ENCODE assay signal across 13 cellular contexts in genomic region chr13:114057131-114058050, GRCh38.
DNase-seq lines count a peak whose midpoint lies in the region; ATAC-seq, FAIRE-seq and TF ChIP-seq lines count a peak whose summit lies in the region.
"Had no signal": no experiment of that assay in that cellular context is flagged by ENCODE, and none has a peak within 500 bp of the region (broad histone marks: within the 10 kb centered on the region; RNA-seq: fewer than 3 reads in every experiment).

No MANE protein-coding gene starts in this region.

- H3K27me3 ChIP-seq in BLaER1 treated with 17β-estradiol and CSF1 and Interleukin-3, amounts not matched to agents 10 nM and 100 nM = no peaks in the 10 kb centered on the region
- H3K27me3 ChIP-seq in H9 (ENCODE audit: insufficient read depth, low read length) = no peaks in the 10 kb centered on the region

- no peak overlapping the region for H4K8ac ChIP-seq in H9 (replicated peaks; ENCODE audit: insufficient read length, low read depth, low read length)

- peak overlapping the region in 9 of 11 experiments; percentile 46 to 100 (median 91); a peak in 19 of 22 replicates for H3K27ac ChIP-seq in BLaER1 treated with 17β-estradiol and CSF1 and Interleukin-3, amounts not matched to agents 10 nM and 100 nM
- no peak overlapping the region for H3K27ac ChIP-seq in H9 (ENCODE audit: insufficient read length, low read depth, low read length)
- H3K27ac ChIP-seq: epithelial cell of prostate, WERI-Rb-1 had no signal

- no peak overlapping the region for H2BK120ac ChIP-seq in H9 (ENCODE audit: low read depth, low read length, poor library complexity, severe bottlenecking)

- H3K79me1 ChIP-seq in H9 (ENCODE audit: insufficient read depth, low read depth, low read length, poor library complexity, severe bottlenecking) = no peaks in the 10 kb centered on the region

- H3K14ac ChIP-seq in H9 (ENCODE audit: insufficient read depth, low read length) = no peak overlapping the region

- no peak overlapping the region for H3K4ac ChIP-seq in H9 (ENCODE audit: low read depth, low read length)

- no peak overlapping the region for H3T11ph ChIP-seq in H9 (ENCODE audit: low read length)

- H2BK12ac ChIP-seq in H9 (ENCODE audit: insufficient read length, low read depth, low read length) = no peak overlapping the region

- TF ChIP-seq CTCF in H9 (conservative IDR thresholded peaks at IDR 0.05) (no peak), activated B cell treated with CpG ODN at 0.5 μM for 24 hours (IDR thresholded peaks at IDR 0.05) (no peak)

- H2AFZ ChIP-seq in H9 (ENCODE audit: low read length) = no peak overlapping the region

- no CpG with 5 or more reads among the region's 24 CpGs for WGBS in H9 (ENCODE audit: extremely low coverage, insufficient read length, low lambda C conversion rate)

- H3K23ac ChIP-seq in H9 (ENCODE audit: insufficient read length, low read depth, low read length) = no peak overlapping the region

- peak overlapping the region; percentile 86 to 100 (median 94) for H3K4me2 ChIP-seq in BLaER1 treated with 17β-estradiol and CSF1 and Interleukin-3, amounts not matched to agents 10 nM and 100 nM
- H3K4me2 ChIP-seq in H9 (ENCODE audit: insufficient read depth, insufficient read length, low read length) = no peak overlapping the region

- intact Hi-C loops in activated B cell treated with CpG ODN at 0.5 μM for 24 hours (cut with micrococcal nuclease) = no loop called here

- H4K91ac ChIP-seq in H9 (ENCODE audit: insufficient read length, low read depth, low read length) = no peak overlapping the region

- H3K23me2 ChIP-seq in H9 (ENCODE audit: insufficient read length, low read depth, low read length, poor library complexity, severe bottlenecking) = no peaks in the 10 kb centered on the region

- no peak overlapping the region for H4K5ac ChIP-seq in H9 (ENCODE audit: insufficient read length, low read depth, low read length)

- H3K9me3 ChIP-seq in BLaER1 treated with 17β-estradiol and CSF1 and Interleukin-3, amounts not matched to agents 10 nM and 100 nM (replicated peaks in 1 of 11) = no peaks in the 10 kb centered on the region
- H3K9me3 ChIP-seq in H9 (ENCODE audit: control insufficient read depth, low read depth, low read length) = no peaks in the 10 kb centered on the region

- CTCF ChIA-PET in activated B cell treated with CpG ODN at 0.5 μM for 24 hours (lab: Charles Lee) = no interaction called here

- H3K9ac ChIP-seq in BLaER1 treated with 17β-estradiol and CSF1 and Interleukin-3, amounts not matched to agents 10 nM and 100 nM = peak overlapping the region; percentile 12 to 83 (median 69); a peak in 20 of 22 replicates
- H3K9ac ChIP-seq in H9 (ENCODE audit: extremely low read depth, insufficient read length, low read length) = no peak overlapping the region

- no peaks in the 10 kb centered on the region for H3K9me3 Mint-ChIP-seq in H9
- H3K9me3 Mint-ChIP-seq in activated B cell treated with CpG ODN at 0.5 μM for 24 hours = no peaks in the 10 kb centered on the region

- H3K56ac ChIP-seq in H9 (ENCODE audit: insufficient read length, low read depth, low read length) = no peak overlapping the region

- peaks cover 0 to 96% (median 39%) of the 10 kb centered on the region in 11 experiments; a peak in 13 of 22 replicates for H4K20me1 ChIP-seq in BLaER1 treated with 17β-estradiol and CSF1 and Interleukin-3, amounts not matched to agents 10 nM and 100 nM
- H4K20me1 ChIP-seq in H9 (ENCODE audit: control insufficient read depth, insufficient read depth, insufficient read length) = no peaks in the 10 kb centered on the region

- no peak overlapping the region for H2BK5ac ChIP-seq in H9 (ENCODE audit: insufficient read length, low read length)

- H3K27me3 Mint-ChIP-seq in H9 (ENCODE audit: low read depth) (peaks cover 1% of the 10 kb centered on the region; the same call in 1 of the 2 replicates), activated B cell treated with CpG ODN at 0.5 μM for 24 hours (no peaks in the 10 kb centered on the region)

- no peak for FAIRE-seq in frontal cortex (lab: Jason Lieb, UNC)
- FAIRE-seq: GM12878 had no signal

- peaks cover 7 to 15% of the 10 kb centered on the region in 2 experiments; a peak in 3 of 4 replicates for H3K4me1 Mint-ChIP-seq in H9
- peaks cover 66% of the 10 kb centered on the region for H3K4me1 Mint-ChIP-seq in activated B cell treated with CpG ODN at 0.5 μM for 24 hours

- H2BK20ac ChIP-seq in H9 (ENCODE audit: low read depth, low read length, poor library complexity, severe bottlenecking) = no peak overlapping the region

- H3K4me3 ChIP-seq in BLaER1 treated with 17β-estradiol and CSF1 and Interleukin-3, amounts not matched to agents 10 nM and 100 nM = peak overlapping the region in 9 of 10 experiments; percentile 7 to 58 (median 34); a peak in 14 of 20 replicates
- H3K4me3 ChIP-seq: GM12878 had no signal

- H3K36me3 Mint-ChIP-seq in H9 (ENCODE audit: insufficient read depth in 1 of 3, low read depth in 3 of 3) (peaks cover 0 to 4% (median 0%) of the 10 kb centered on the region in 3 experiments; a peak in 2 of 7 replicates), activated B cell treated with CpG ODN at 0.5 μM for 24 hours (ENCODE audit: low read depth) (peaks cover 37% of the 10 kb centered on the region)

- no peak overlapping the region for H2BK15ac ChIP-seq in H9 (ENCODE audit: low read depth, low read length)

- DNase-seq in H9 (no peak), activated B cell treated with CpG ODN at 0.5 μM for 24 hours (no peak), lung microvascular endothelial cell (ENCODE audit: low read depth in 2 of 2) (peak; percentile 34 to 60), frontal cortex (ENCODE audit: low spot score in 2 of 2) (no peak), DMS114 treated with DMSO at 0.1 percent for 48 hours (lab: John Stamatoyannopoulos, UW; ENCODE audit: unreplicated experiment) (no peak)
- DNase-seq in central memory CD4-positive, alpha-beta T cell = no peak
- DNase-seq: NCI-H1436; stimulated activated CD4-positive, alpha-beta T cell treated with anti-CD3 and anti-CD28 coated beads, Interleukin-1b, Interleukin-23, amount 100 ng/mL, for 48 hours; WERI-Rb-1 had no signal

- peaks cover 5 to 37% (median 21%) of the 10 kb centered on the region in 11 experiments; a peak in 19 of 22 replicates for H3K36me3 ChIP-seq in BLaER1 treated with 17β-estradiol and CSF1 and Interleukin-3, amounts not matched to agents 10 nM and 100 nM

- no peaks in the 10 kb centered on the region for H3K79me2 ChIP-seq in H9 (ENCODE audit: insufficient read depth, low read length)

- H3K27ac Mint-ChIP-seq in H9 = peak overlapping the region in 2 of 3 experiments; percentile 39 to 62; a peak in 1 of 7 replicates
- H3K27ac Mint-ChIP-seq in activated B cell treated with CpG ODN at 0.5 μM for 24 hours = peak overlapping the region; percentile 56

- H3K18ac ChIP-seq in H9 (ENCODE audit: insufficient read length, low read depth, low read length) = no peak overlapping the region

- POLR2A ChIA-PET in activated B cell treated with CpG ODN at 0.5 μM for 24 hours (lab: Charles Lee) = interaction anchor here (1.3 to 2.4 kb wide), 3 partner anchors 8 to 11 kb away, joined by 3 to 10 read pairs (median 8); no protein-coding TSS in a partner anchor

- no peak overlapping the region for H3K4me3 Mint-ChIP-seq in H9
- no peak overlapping the region for H3K4me3 Mint-ChIP-seq in activated B cell treated with CpG ODN at 0.5 μM for 24 hours

- ATAC-seq in activated B cell treated with CpG ODN at 0.5 μM for 24 hours (ENCODE audit: low read depth) (no peak), HG02588 (IDR thresholded peaks at IDR 0.05; ENCODE audit: unreplicated experiment) (no peak)
- ATAC-seq: GM12878 had no signal

- no peak overlapping the region for H2AK5ac ChIP-seq in H9 (ENCODE audit: insufficient read length, low read length)

- H3K4me1 ChIP-seq in BLaER1 treated with 17β-estradiol and CSF1 and Interleukin-3, amounts not matched to agents 10 nM and 100 nM = peaks cover 90 to 100% (median 100%) of the 10 kb centered on the region in 10 experiments
- no peaks in the 10 kb centered on the region for H3K4me1 ChIP-seq in H9 (ENCODE audit: insufficient read depth, low read length)

Comparison
In these comparisons a context has a peak if more than half of its experiments do, and no peak if none do; other contexts are left out.
1. DNase-seq: peak in lung microvascular endothelial cell (2 of 2); none in H9 (single experiment), activated B cell treated with CpG ODN at 0.5 μM for 24 hours (single experiment), frontal cortex (0 of 2), DMS114 treated with DMSO at 0.1 percent for 48 hours (single experiment) and central memory CD4-positive, alpha-beta T cell (single experiment).